Comparison of ENCODE assay signal across 8 cellular contexts in the genomic region with DNA sequence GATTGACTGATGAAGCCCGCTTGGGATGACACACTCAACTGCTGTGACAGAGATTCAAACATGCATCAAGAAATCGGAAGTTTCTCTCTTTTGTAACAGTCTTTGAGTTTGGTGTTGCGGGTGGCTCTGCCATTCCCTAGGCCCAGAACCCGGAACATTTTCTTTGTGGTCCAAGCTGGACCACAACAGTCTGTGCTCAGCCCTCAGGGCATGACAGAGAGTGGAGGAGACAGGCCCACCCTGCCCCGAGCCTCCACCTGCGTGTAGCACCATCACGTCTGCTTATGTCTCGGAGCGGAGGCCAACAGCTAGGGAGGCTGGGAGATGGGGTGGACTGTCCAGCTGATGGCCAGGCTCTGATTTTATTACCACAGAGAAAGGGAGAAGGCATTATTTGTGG.
"Had no signal": no experiment of that assay in that cellular context is flagged by ENCODE, and none has a peak within 500 bp of the region (broad histone marks: within the 10 kb centered on the region; RNA-seq: fewer than 3 reads in every experiment).

No MANE protein-coding gene starts in this region.

- H3K9me3 Mint-ChIP-seq: GM23338 had no signal

- H2AFZ ChIP-seq: GM23248, GM23338 had no signal

- H3K4me1 Mint-ChIP-seq: GM23338 had no signal

- H3K4me3 Mint-ChIP-seq: GM23338, H9, HFFc6 had no signal

- H3K9ac ChIP-seq: GM23248 had no signal

- H3K36me3 ChIP-seq: HAP-1 had no signal

- DNase-seq: GM23248, GOT3, H7, H9, HCEC 1CT, HFFc6 had no signal

- H3K4me2 ChIP-seq: GM23338 had no signal

- H3K27ac ChIP-seq: GM23248 had no signal

- H3K9me3 ChIP-seq: HAP-1 had no signal

- H3K4me1 ChIP-seq: HAP-1 had no signal

- H3K27ac Mint-ChIP-seq: GM23338, H9, HFFc6 had no signal

- H3K4me3 ChIP-seq: GM23248, GM23338, HAP-1 had no signal
